ENCODE assay signal across 22 cellular contexts in the genomic region with DNA sequence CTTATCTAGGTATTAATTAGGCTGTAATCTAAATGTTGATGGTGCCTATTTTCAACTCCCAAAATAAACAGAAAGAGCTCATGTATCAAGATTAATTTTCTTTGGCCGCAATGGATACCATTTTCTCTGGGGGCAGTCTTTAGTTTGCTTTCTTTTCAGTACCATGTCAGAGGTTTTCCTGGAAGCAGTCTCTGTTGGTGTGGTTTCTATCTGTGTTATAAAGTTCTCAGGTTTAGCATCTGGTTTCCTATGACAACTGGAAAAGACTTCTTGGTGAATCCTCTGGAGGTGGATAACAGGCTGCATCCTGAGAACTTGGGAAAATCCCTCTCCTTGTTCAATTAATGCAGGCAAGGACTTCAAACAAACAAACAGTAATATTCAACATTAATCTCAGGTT. TPM values are rescaled to one million over a fixed set of nuclear protein-coding genes. Genes with fewer than 3 reads are reported as not detected.
A peak's percentile ranks its signal among the peaks of the same experiment; 100 is the strongest.
DNase-seq lines count a peak whose midpoint lies in the region; ATAC-seq, FAIRE-seq and TF ChIP-seq lines count a peak whose summit lies in the region.
"Had no signal": no experiment of that assay in that cellular context is flagged by ENCODE, and none has a peak within 500 bp of the region (broad histone marks: within the 10 kb centered on the region; RNA-seq: fewer than 3 reads in every experiment).

No MANE protein-coding gene starts in this region.

- H3K36me3 Mint-ChIP-seq in activated CD4-positive, alpha-beta T cell treated with anti-CD3 and anti-CD28 coated beads, Interleukin-2, amount 10 ng/mL, durations not matched to agents 24 days and 14 days (ENCODE audit: low read depth): peaks cover 35% of the 10 kb centered on the region
- peaks cover 25% of the 10 kb centered on the region for H3K36me3 Mint-ChIP-seq in activated CD4-positive, alpha-beta memory T cell treated with anti-CD3 and anti-CD28 coated beads for 36 hours

- WGBS in pancreas, 2 donors: 89 to 97% methylated on average over 1 of the region's 1 CpG

- TF ChIP-seq CTCF in brain microvascular endothelial cell (IDR thresholded peaks at IDR 0.05; ENCODE audit: low read depth, low read length, missing control alignments) (no peak), pancreas (IDR thresholded peaks at IDR 0.05) (no peak)

- H3K4me1 Mint-ChIP-seq in activated CD4-positive, alpha-beta T cell treated with anti-CD3 and anti-CD28 coated beads, Interleukin-2, amount 10 ng/mL, durations not matched to agents 24 days and 14 days: peaks cover 20% of the 10 kb centered on the region
- peaks cover 33% of the 10 kb centered on the region for H3K4me1 Mint-ChIP-seq in activated CD4-positive, alpha-beta memory T cell treated with anti-CD3 and anti-CD28 coated beads for 36 hours (ENCODE audit: low read depth)
- H3K4me1 Mint-ChIP-seq: neural crest cell had no signal

- H3K9me3 ChIP-seq in pancreas: no peaks in the 10 kb centered on the region
- H3K9me3 ChIP-seq: A549, breast epithelium, psoas muscle, uterus had no signal

- H3K4me3 Mint-ChIP-seq in activated CD4-positive, alpha-beta T cell treated with anti-CD3 and anti-CD28 coated beads, Interleukin-2, amount 10 ng/mL, durations not matched to agents 24 days and 14 days: peak overlapping the region; percentile 13
- H3K4me3 Mint-ChIP-seq in activated CD4-positive, alpha-beta memory T cell treated with anti-CD3 and anti-CD28 coated beads for 36 hours: no peak overlapping the region
- H3K4me3 Mint-ChIP-seq: neural crest cell had no signal

- peak; percentile 17 for FAIRE-seq in pancreas (lab: Jason Lieb, UNC)
- FAIRE-seq: A549 had no signal

- no peak overlapping the region for H3K4me3 ChIP-seq in brain microvascular endothelial cell (ENCODE audit: low read depth, low read length)
- H3K4me3 ChIP-seq in pancreas: no peak overlapping the region
- H3K4me3 ChIP-seq: A549; BLaER1 treated with 17β-estradiol and CSF1 and Interleukin-3, amounts not matched to agents 10 nM and 100 nM; breast epithelium; dorsolateral prefrontal cortex; psoas muscle; uterus had no signal

- peaks cover 9% of the 10 kb centered on the region for H3K9me3 Mint-ChIP-seq in activated CD4-positive, alpha-beta T cell treated with anti-CD3 and anti-CD28 coated beads, Interleukin-2, amount 10 ng/mL, durations not matched to agents 24 days and 14 days
- H3K9me3 Mint-ChIP-seq in activated CD4-positive, alpha-beta memory T cell treated with anti-CD3 and anti-CD28 coated beads for 36 hours: peaks cover 9% of the 10 kb centered on the region
- H3K9me3 Mint-ChIP-seq: neural crest cell had no signal

- H3K27ac ChIP-seq in brain microvascular endothelial cell (no peak overlapping the region), pancreas (no peak overlapping the region), caudate nucleus (ENCODE audit: low read depth, low read length) (no peak overlapping the region)
- H3K27ac ChIP-seq: A549; BLaER1 treated with 17β-estradiol and CSF1 and Interleukin-3, amounts not matched to agents 10 nM and 100 nM; breast epithelium; dorsolateral prefrontal cortex; psoas muscle; uterus; WERI-Rb-1 had no signal

- intact Hi-C loops in activated CD4-positive, alpha-beta T cell treated with anti-CD3 and anti-CD28 coated beads, Interleukin-2, amount 10 ng/mL, durations not matched to agents 24 days and 14 days (cut with micrococcal nuclease): loop anchor here (2.0 kb wide), 2 partner anchors 14 to 16 kb away; no protein-coding TSS in a partner anchor
- intact Hi-C loops in activated CD4-positive, alpha-beta memory T cell treated with anti-CD3 and anti-CD28 coated beads for 36 hours (cut with micrococcal nuclease): loop anchor here (1.0 kb wide), 3 partner anchors 11 to 26 kb away; no protein-coding TSS in a partner anchor
- intact Hi-C loops in pancreas (cut with DNase I): no loop called here

- POLR2A ChIA-PET in activated CD4-positive, alpha-beta memory T cell treated with anti-CD3 and anti-CD28 coated beads for 36 hours (lab: Charles Lee): interaction anchor here (1.3 to 1.5 kb wide), 2 partner anchors 8 to 9 kb away, joined by 4 to 6 read pairs; no protein-coding TSS in a partner anchor

- H3K4me1 ChIP-seq in pancreas: no peaks in the 10 kb centered on the region
- H3K4me1 ChIP-seq: A549; BLaER1 treated with 17β-estradiol and CSF1 and Interleukin-3, amounts not matched to agents 10 nM and 100 nM; breast epithelium; psoas muscle; uterus had no signal

- CTCF ChIA-PET in activated CD4-positive, alpha-beta memory T cell treated with anti-CD3 and anti-CD28 coated beads for 36 hours (lab: Charles Lee): interaction anchor here (0.7 to 3.8 kb wide), 7 partner anchors 8 to 262 kb away, joined by 3 to 24 read pairs (median 5); no protein-coding TSS in a partner anchor

- no peaks in the 10 kb centered on the region for H3K36me3 ChIP-seq in brain microvascular endothelial cell (replicated peaks)
- no peaks in the 10 kb centered on the region for H3K36me3 ChIP-seq in pancreas
- H3K36me3 ChIP-seq: breast epithelium, uterus had no signal

- no peak for DNase-seq in activated CD4-positive, alpha-beta T cell treated with anti-CD3 and anti-CD28 coated beads, Interleukin-2, amount 10 ng/mL, durations not matched to agents 24 days and 14 days
- no peak for DNase-seq in activated CD4-positive, alpha-beta T cell treated with anti-CD3 and anti-CD28 coated beads, Interleukin-2, amount 50 U/mL, for 4 hours
- no peak for DNase-seq in activated CD4-positive, alpha-beta memory T cell treated with anti-CD3 and anti-CD28 coated beads for 36 hours
- peak; percentile 28 for DNase-seq in brain microvascular endothelial cell
- DNase-seq in pancreas: no peak
- DNase-seq in caudate nucleus (lab: John Stamatoyannopoulos, UW): no peak
- DNase-seq: dorsolateral prefrontal cortex; GDM1; left cardiac atrium; NCI-H2107; NCI-H526 treated with DMSO at 0.1 percent for 48 hours; psoas muscle; Right ventricle myocardium superior; stimulated activated CD4-positive, alpha-beta T cell treated with anti-CD3 and anti-CD28 coated beads, Interleukin-2, amount 100 ng/mL, for 48 hours; uterus; WERI-Rb-1 had no signal

- in situ Hi-C loops in brain microvascular endothelial cell (cut with HindIII; ENCODE audit: low pct_ligation_motif_present, low sequenced_read_pairs): no loop called here

- H3K27me3 ChIP-seq in brain microvascular endothelial cell (replicated peaks) (no peaks in the 10 kb centered on the region), pancreas (no peaks in the 10 kb centered on the region)
- H3K27me3 ChIP-seq: BLaER1 treated with 17β-estradiol and CSF1 and Interleukin-3, amounts not matched to agents 10 nM and 100 nM; breast epithelium; dorsolateral prefrontal cortex; uterus had no signal

- H3K27me3 Mint-ChIP-seq in activated CD4-positive, alpha-beta T cell treated with anti-CD3 and anti-CD28 coated beads, Interleukin-2, amount 10 ng/mL, durations not matched to agents 24 days and 14 days: no peaks in the 10 kb centered on the region
- H3K27me3 Mint-ChIP-seq in activated CD4-positive, alpha-beta memory T cell treated with anti-CD3 and anti-CD28 coated beads for 36 hours: no peaks in the 10 kb centered on the region

- ATAC-seq in pancreas: no peak
- ATAC-seq in GM19395 (IDR thresholded peaks at IDR 0.05; ENCODE audit: unreplicated experiment): no peak
- ATAC-seq in HG03565 (IDR thresholded peaks at IDR 0.05; ENCODE audit: unreplicated experiment): no peak
- ATAC-seq: A549, left cardiac atrium, psoas muscle had no signal

- H3K27ac Mint-ChIP-seq in activated CD4-positive, alpha-beta T cell treated with anti-CD3 and anti-CD28 coated beads, Interleukin-2, amount 10 ng/mL, durations not matched to agents 24 days and 14 days: peak overlapping the region; percentile 73
- H3K27ac Mint-ChIP-seq in activated CD4-positive, alpha-beta memory T cell treated with anti-CD3 and anti-CD28 coated beads for 36 hours: peak overlapping the region; percentile 89

RNA-seq across cellular contexts. Expression of a gene that starts 38.7 kb away (rescaled TPM):
- total RNA-seq in activated CD4-positive, alpha-beta T cell treated with anti-CD3 and anti-CD28 coated beads, Interleukin-2, amount 10 ng/mL, durations not matched to agents 24 days and 14 days: 100.0 and 100 TPM in 2 replicates
- total RNA-seq in activated CD4-positive, alpha-beta memory T cell treated with anti-CD3 and anti-CD28 coated beads for 36 hours: 100 to 1,000 TPM; 314 to 320 TPM
- 1 to 10 TPM in 1 of 6 donors, under 1 TPM in 4, not detected in 1; 0.20 to 1.8 (median 0.73) TPM for total RNA-seq in pancreas
- polyA plus RNA-seq in pancreas: 1 to 10 TPM; 1.6 to 3.1 TPM
- total RNA-seq: neural crest cell had no signal

RNA-seq across cellular contexts. Expression of a gene that starts 53.2 kb away (rescaled TPM):
- total RNA-seq in activated CD4-positive, alpha-beta T cell treated with anti-CD3 and anti-CD28 coated beads, Interleukin-2, amount 10 ng/mL, durations not matched to agents 24 days and 14 days: 37.3 and 40.0 TPM in 2 replicates
- total RNA-seq in activated CD4-positive, alpha-beta memory T cell treated with anti-CD3 and anti-CD28 coated beads for 36 hours: 10 to 100 TPM; 39.8 to 41.8 TPM
- 10 to 100 TPM in 3 of 6 donors, 1 to 10 TPM in 3; 5.6 to 16.2 (median 9.3) TPM for total RNA-seq in pancreas
- polyA plus RNA-seq in pancreas: 10 to 100 TPM in 1 of 2 donors, 1 to 10 TPM in 1; 5.4 to 10.9 TPM

RNA-seq across cellular contexts. Expression of a gene that starts 53.4 kb away (rescaled TPM):
- total RNA-seq in activated CD4-positive, alpha-beta T cell treated with anti-CD3 and anti-CD28 coated beads, Interleukin-2, amount 10 ng/mL, durations not matched to agents 24 days and 14 days: 15.1 and 16.2 TPM in 2 replicates
- total RNA-seq in activated CD4-positive, alpha-beta memory T cell treated with anti-CD3 and anti-CD28 coated beads for 36 hours: 10 to 100 TPM; 19.2 to 20.7 TPM
- total RNA-seq in pancreas: 1 to 10 TPM; 7.7 to 9.5 (median 8.8) TPM
- polyA plus RNA-seq in pancreas: 10 to 100 TPM in 1 of 2 donors, 1 to 10 TPM in 1; 8.3 to 10.4 TPM

Comparison
In these comparisons a context has a peak if more than half of its experiments do, and no peak if none do; other contexts are left out.
1. RNA of a gene that starts 38.7 kb away (total RNA-seq): 314 to 320 TPM in activated CD4-positive, alpha-beta memory T cell treated with anti-CD3 and anti-CD28 coated beads for 36 hours and 100.0 to 100 TPM in activated CD4-positive, alpha-beta T cell treated with anti-CD3 and anti-CD28 coated beads, Interleukin-2, amount 10 ng/mL, durations not matched to agents 24 days and 14 days; 0.20 to 1.8 TPM in pancreas; every median in the first group is over 10 times any median in the second.
2. intact Hi-C loops: an anchor here in activated CD4-positive, alpha-beta T cell treated with anti-CD3 and anti-CD28 coated beads, Interleukin-2, amount 10 ng/mL, durations not matched to agents 24 days and 14 days (2.0 kb wide) and activated CD4-positive, alpha-beta memory T cell treated with anti-CD3 and anti-CD28 coated beads for 36 hours (1.0 kb wide); none called in pancreas.